In the genomic region with DNA sequence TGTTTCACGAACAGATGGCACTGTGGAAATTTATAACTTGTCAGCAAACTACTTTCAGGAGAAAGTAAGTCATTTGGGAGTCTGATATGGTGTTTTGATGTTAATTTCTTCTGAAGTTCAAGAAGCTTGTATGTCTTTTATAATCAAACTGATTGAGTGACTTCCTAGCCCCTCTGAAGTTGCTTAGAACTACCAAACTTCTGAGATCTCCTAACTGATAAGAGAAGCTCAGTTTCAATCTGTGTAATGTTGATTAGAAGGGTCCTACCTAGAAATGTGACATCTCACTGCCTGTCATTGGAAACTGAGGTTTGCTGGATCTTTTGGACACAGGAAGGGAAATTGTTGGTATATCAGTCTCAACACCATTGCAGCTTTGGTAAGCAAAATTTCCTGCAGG, we compare ENCODE assay signal across 10 cellular contexts. TPM values are rescaled to one million over a fixed set of nuclear protein-coding genes. Genes with fewer than 3 reads are reported as not detected.
DNase-seq lines count a peak whose midpoint lies in the region; ATAC-seq, FAIRE-seq and TF ChIP-seq lines count a peak whose summit lies in the region.
"Had no signal": no experiment of that assay in that cellular context is flagged by ENCODE, and none has a peak within 500 bp of the region (broad histone marks: within the 10 kb centered on the region; RNA-seq: fewer than 3 reads in every experiment).

No MANE protein-coding gene starts in this region.

- intact Hi-C loops in HepG2 (cut with micrococcal nuclease; ENCODE audit: unreplicated experiment) = loop anchor here (10.0 kb wide), 1 partner anchor 609 kb away; no protein-coding TSS in a partner anchor
- intact Hi-C loops in right lobe of liver (cut with DNase I) = no loop called here
- intact Hi-C loops in vagina (cut with DNase I) = no loop called here

- H3K9me3 ChIP-seq in HepG2 (ENCODE audit: low read length) = no peaks in the 10 kb centered on the region
- no peaks in the 10 kb centered on the region for H3K9me3 ChIP-seq in right lobe of liver
- no peaks in the 10 kb centered on the region for H3K9me3 ChIP-seq in mesenchymal stem cell (ENCODE audit: control insufficient read depth, low read length)
- no peaks in the 10 kb centered on the region for H3K9me3 ChIP-seq in vagina
- H3K9me3 ChIP-seq: sigmoid colon had no signal

- no peak overlapping the region for H2BK15ac ChIP-seq in mesenchymal stem cell (ENCODE audit: low read depth, poor library complexity, severe bottlenecking)

- POLR2A ChIA-PET in HepG2 (lab: Yijun Ruan, JAX) = interaction anchor here (0.6 to 1.6 kb wide), 8 partner anchors 24 to 289 kb away, joined by 3 to 11 read pairs (median 3); partner anchors contain the start of gene SNTB2

- no peak overlapping the region for H3K4ac ChIP-seq in mesenchymal stem cell (ENCODE audit: low read depth in 1 of 2, low read length in 2 of 2)

- in situ Hi-C loops in HepG2 (cut with HindIII; ENCODE audit: extremely low pct_ligation_motif_present, low pct_unique_long_range_greater_than_20kb) (no loop called here), astrocyte of the spinal cord (cut with HindIII; ENCODE audit: low sequenced_read_pairs) (no loop called here)

- H3K4me3 ChIP-seq in HepG2 (replicated peaks in 1 of 3; ENCODE audit: insufficient read depth in 1 of 3, low read depth in 2 of 3, low read length in 3 of 3) = peak overlapping the region; percentile 83 to 91 (median 87)
- H3K4me3 ChIP-seq in right lobe of liver = peak overlapping the region in 1 of 3 donors; percentile 90
- H3K4me3 ChIP-seq in astrocyte of the spinal cord (ENCODE audit: low read depth, low read length) = peak overlapping the region; percentile 99
- peak overlapping the region in 1 of 2 experiments; percentile 99 for H3K4me3 ChIP-seq in mesenchymal stem cell (ENCODE audit: insufficient read depth in 1 of 2, low read depth in 1 of 2, low read length in 2 of 2)
- H3K4me3 ChIP-seq in vagina = peak overlapping the region; percentile 79 to 98

- peaks cover 8% of the 10 kb centered on the region for H3K79me1 ChIP-seq in mesenchymal stem cell (replicated peaks; ENCODE audit: low read length, poor library complexity, severe bottlenecking)

- H4K8ac ChIP-seq in mesenchymal stem cell (ENCODE audit: low read length) = no peak overlapping the region

- no peaks in the 10 kb centered on the region; a peak in 1 of 5 replicates for H3K27me3 ChIP-seq in HepG2 (ENCODE audit: control insufficient read depth in 1 of 2, insufficient read depth in 2 of 2, low read length in 2 of 2)
- no peaks in the 10 kb centered on the region for H3K27me3 ChIP-seq in right lobe of liver
- no peaks in the 10 kb centered on the region for H3K27me3 ChIP-seq in mesenchymal stem cell (ENCODE audit: control insufficient read depth in 1 of 2, insufficient read depth in 1 of 2, low read length in 2 of 2)
- H3K27me3 ChIP-seq in vagina = no peaks in the 10 kb centered on the region
- H3K27me3 ChIP-seq: sigmoid colon had no signal

- no TSS peak for BruUV-seq in HepG2 (replicated peaks; lab: Mats Ljungman, UMichigan)

- H3K36me3 ChIP-seq in HepG2 (replicated peaks in 1 of 2; ENCODE audit: control insufficient read depth in 1 of 2, insufficient read depth in 2 of 2, low read length in 2 of 2) = peaks cover 9 to 38% of the 10 kb centered on the region in 2 experiments
- peaks cover 0 to 21% (median 0%) of the 10 kb centered on the region in 4 donors for H3K36me3 ChIP-seq in right lobe of liver
- peaks cover 11 to 36% of the 10 kb centered on the region in 2 experiments for H3K36me3 ChIP-seq in mesenchymal stem cell (ENCODE audit: control insufficient read depth in 1 of 2, insufficient read depth in 2 of 2, low read depth in 1 of 2, low read length in 2 of 2)
- peaks cover 3 to 13% of the 10 kb centered on the region in 2 donors for H3K36me3 ChIP-seq in vagina

- no peak for DNase-seq in HepG2 (ENCODE audit: low spot score)
- no peak for DNase-seq in right lobe of liver
- no peak for DNase-seq in astrocyte of the spinal cord (ENCODE audit: low read depth, low spot score)
- DNase-seq in mesenchymal stem cell = no peak
- DNase-seq in vagina (ENCODE audit: extremely low spot score in 2 of 2) = no peak
- DNase-seq in GM12892 (ENCODE audit: insufficient read length) = no peak
- no peak for DNase-seq in GOT3 (lab: John Stamatoyannopoulos, UW)
- no peak for DNase-seq in NCI-H526 (lab: John Stamatoyannopoulos, UW)
- DNase-seq: sigmoid colon had no signal

- H2AFZ ChIP-seq in HepG2 (ENCODE audit: low read length) (no peak overlapping the region), mesenchymal stem cell (ENCODE audit: low read depth, low read length) (no peak overlapping the region)

- FAIRE-seq in HepG2 (lab: Jason Lieb, UNC) (no peak), GM12892 (lab: Jason Lieb, UNC) (no peak)

- no peak for TF ChIP-seq RAD21 in HepG2 (CRISPR knock-in tag; IDR thresholded peaks at IDR 0.05)

- no peak overlapping the region for H3K14ac ChIP-seq in mesenchymal stem cell (ENCODE audit: low read length in 2 of 2)

- H2BK5ac ChIP-seq in mesenchymal stem cell (ENCODE audit: low read depth, low read length, poor library complexity, severe bottlenecking) = no peak overlapping the region

- H3K9ac ChIP-seq in HepG2 (ENCODE audit: insufficient read depth, low read depth, low read length) (peak overlapping the region; percentile 99), mesenchymal stem cell (ENCODE audit: low read length) (peak overlapping the region; percentile 98)

- CTCF ChIA-PET in HepG2 (lab: Yijun Ruan, JAX; ENCODE audit: low intra/inter-chr PET ratio, low total read pairs) = no interaction called here

- ATAC-seq in HepG2 = no peak
- no peak for ATAC-seq in right lobe of liver

- H3K18ac ChIP-seq in mesenchymal stem cell (ENCODE audit: low read depth in 1 of 2, low read length in 2 of 2) = no peak overlapping the region

- H3K27ac ChIP-seq in HepG2 (ENCODE audit: extremely low read length, insufficient read depth, low read length) (peak overlapping the region; percentile 97), right lobe of liver (no peak overlapping the region), mesenchymal stem cell (ENCODE audit: low read length, poor library complexity, severe bottlenecking) (no peak overlapping the region), vagina (no peak overlapping the region)

- no peak for TF ChIP-seq POLR2A in HepG2 (IDR thresholded peaks at IDR 0.05; ENCODE audit: insufficient read depth in 1 of 2, low read depth in 2 of 2, low read length in 2 of 2)
- no peak for TF ChIP-seq POLR2A in right lobe of liver (IDR thresholded peaks at IDR 0.05)
- no peak for TF ChIP-seq POLR2A in vagina (IDR thresholded peaks at IDR 0.05)
- TF ChIP-seq POLR2A in GM12892 (IDR thresholded peaks at IDR 0.05; ENCODE audit: low read depth, low read length) = no peak

- H3K4me2 ChIP-seq in HepG2 (ENCODE audit: low read depth, low read length) (peak overlapping the region; percentile 83), mesenchymal stem cell (ENCODE audit: low read length, poor library complexity, severe bottlenecking) (peak overlapping the region; percentile 99)

- H4K20me1 ChIP-seq in HepG2 (ENCODE audit: insufficient read depth, low read length) = 0 out of 2 replicates have a peak, but pooled peaks cover 3% of the 10 kb centered on the region

- no peak overlapping the region for H2BK12ac ChIP-seq in mesenchymal stem cell (ENCODE audit: low read length in 2 of 2)

- TF ChIP-seq EP300 in HepG2 (IDR thresholded peaks at IDR 0.05; ENCODE audit: low read depth in 2 of 2, low read length in 2 of 2) (no peak), HepG2 (CRISPR knock-in tag; IDR thresholded peaks at IDR 0.05; ENCODE audit: borderline replicate concordance) (no peak)

- H3K23ac ChIP-seq in mesenchymal stem cell (ENCODE audit: low read length in 2 of 2) = no peak overlapping the region

- TF ChIP-seq CTCF in HepG2 (CRISPR knock-in tag; IDR thresholded peaks at IDR 0.05) (no peak), right lobe of liver (IDR thresholded peaks at IDR 0.05) (no peak), astrocyte of the spinal cord (IDR thresholded peaks at IDR 0.05; ENCODE audit: low read depth, low read length) (no peak), vagina (IDR thresholded peaks at IDR 0.05) (no peak)

- no peak overlapping the region for H2AK5ac ChIP-seq in mesenchymal stem cell (ENCODE audit: low read length, severe bottlenecking)

- H3K4me1 ChIP-seq in HepG2 (ENCODE audit: insufficient read depth, low read length) (peaks cover 50% of the 10 kb centered on the region), right lobe of liver (peaks cover 0 to 21% (median 0%) of the 10 kb centered on the region in 4 donors), mesenchymal stem cell (ENCODE audit: control insufficient read depth, insufficient read depth, low read depth, low read length) (peaks cover 2% of the 10 kb centered on the region), vagina (peaks cover 31% of the 10 kb centered on the region)

- no peak overlapping the region for H2BK120ac ChIP-seq in mesenchymal stem cell (ENCODE audit: low read depth, low read length)

- H4K91ac ChIP-seq in mesenchymal stem cell (ENCODE audit: low read length) = no peak overlapping the region

- WGBS in HepG2 (ENCODE audit: low lambda C conversion rate) = 0% methylated on average over 1 of the region's 1 CpG
- WGBS in right lobe of liver (ENCODE audit: insufficient coverage, low coverage, low lambda C conversion rate, missing lambda C conversion rate) = 33% methylated on average over 1 of the region's 1 CpG
- WGBS in mesenchymal stem cell = 22% methylated on average over 1 of the region's 1 CpG

- peaks cover 78% of the 10 kb centered on the region for H3K79me2 ChIP-seq in HepG2 (ENCODE audit: insufficient read depth, low read length)

RNA-seq across cellular contexts. Expression of gene UTP4, which starts 1.1 kb away (rescaled TPM):
- total RNA-seq in HepG2 (2016; rRNA removed; fragmentation: Illumina TruSeq; extraction: Trizol) = 30.0 and 57.1 TPM in 2 replicates
- 37.9 and 40.6 TPM in 2 replicates for total RNA-seq in HepG2 (2016; cell fraction: cytosol; rRNA removed; fragmentation: Illumina TruSeq; extraction: Trizol; ENCODE audit: low read depth)
- total RNA-seq in HepG2 (2016; cell fraction: insoluble cytoplasmic fraction; rRNA removed; fragmentation: Illumina TruSeq; extraction: Trizol) = 26.3 and 63.5 TPM in 2 replicates
- total RNA-seq in HepG2 (2016; cell fraction: membrane; rRNA removed; fragmentation: Illumina TruSeq; extraction: Trizol) = 33.1 and 34.6 TPM in 2 replicates
- total RNA-seq in HepG2 (2016; cell fraction: nucleus; rRNA removed; fragmentation: Illumina TruSeq; extraction: Trizol) = 37.9 and 38.1 TPM in 2 replicates
- 85.8 and 91.2 TPM in 2 replicates for polyA plus RNA-seq in HepG2 (2011; rRNA removed)
- polyA plus RNA-seq in HepG2 (2011; cell fraction: cytosol; rRNA removed) = 70.4 and 88.9 TPM in 2 replicates
- 58.2 and 63.9 TPM in 2 replicates for polyA plus RNA-seq in HepG2 (2011; cell fraction: nucleus; rRNA removed)
- polyA plus RNA-seq in HepG2 (2012) = 65.9 and 68.1 TPM in 2 replicates
- polyA plus RNA-seq in HepG2 (2016; cell fraction: cytosol; fragmentation: Illumina TruSeq; extraction: Trizol; ENCODE audit: low read depth) = 21.9 and 27.0 TPM in 2 replicates
- 119 and 121 TPM in 2 replicates for polyA plus RNA-seq in HepG2 (2016; cell fraction: insoluble cytoplasmic fraction; fragmentation: Illumina TruSeq; extraction: Trizol; ENCODE audit: low read depth)
- polyA plus RNA-seq in HepG2 (2016; cell fraction: membrane; fragmentation: Illumina TruSeq; extraction: Trizol; ENCODE audit: low read depth) = 30.9 and 36.3 TPM in 2 replicates
- 71.6 and 78.5 TPM in 2 replicates for polyA plus RNA-seq in HepG2 (2016; cell fraction: nucleus; fragmentation: Illumina TruSeq; extraction: Trizol; ENCODE audit: insufficient read depth, low read depth)
- polyA minus RNA-seq in HepG2 (2011; rRNA and poly(A)+ RNA removed; ENCODE audit: low replicate concordance) = 126 and 208 TPM in 2 replicates
- polyA minus RNA-seq in HepG2 (2011; cell fraction: cytosol; rRNA and poly(A)+ RNA removed) = 51.0 and 51.2 TPM in 2 replicates
- polyA minus RNA-seq in HepG2 (2011; cell fraction: nucleus; rRNA and poly(A)+ RNA removed) = 59.6 and 65.4 TPM in 2 replicates
- total RNA-seq in right lobe of liver = 10 to 100 TPM; 13.9 to 22.2 (median 19.6) TPM
- polyA plus RNA-seq in mesenchymal stem cell (2013, experiment 1 of 2) = 27.9 TPM
- 27.8 TPM for polyA plus RNA-seq in mesenchymal stem cell (2013, experiment 2 of 2)
- total RNA-seq in vagina = 34.9 TPM
- 48.5 TPM for polyA plus RNA-seq in GM12892 (2012; ENCODE audit: missing spikeins)

RNA-seq across cellular contexts. Expression of gene CHTF8, which starts 1.2 kb away (rescaled TPM):
- total RNA-seq in HepG2 (2016; rRNA removed; fragmentation: Illumina TruSeq; extraction: Trizol) (37.2 and 64.1 TPM in 2 replicates), right lobe of liver (10 to 100 TPM; 56.6 to 78.3 (median 65.4) TPM), vagina (59.4 TPM)
- 15.9 and 16.0 TPM in 2 replicates for total RNA-seq in HepG2 (2016; cell fraction: cytosol; rRNA removed; fragmentation: Illumina TruSeq; extraction: Trizol; ENCODE audit: low read depth)
- 45.2 and 61.3 TPM in 2 replicates for total RNA-seq in HepG2 (2016; cell fraction: insoluble cytoplasmic fraction; rRNA removed; fragmentation: Illumina TruSeq; extraction: Trizol)
- 36.4 and 42.2 TPM in 2 replicates for total RNA-seq in HepG2 (2016; cell fraction: membrane; rRNA removed; fragmentation: Illumina TruSeq; extraction: Trizol)
- 25.4 and 28.1 TPM in 2 replicates for total RNA-seq in HepG2 (2016; cell fraction: nucleus; rRNA removed; fragmentation: Illumina TruSeq; extraction: Trizol)
- 67.5 and 74.3 TPM in 2 replicates for polyA plus RNA-seq in HepG2 (2011; rRNA removed)
- 71.6 and 77.6 TPM in 2 replicates for polyA plus RNA-seq in HepG2 (2011; cell fraction: cytosol; rRNA removed)
- 34.1 and 36.4 TPM in 2 replicates for polyA plus RNA-seq in HepG2 (2011; cell fraction: nucleus; rRNA removed)
- polyA plus RNA-seq in HepG2 (2012) = 47.0 and 51.3 TPM in 2 replicates
- 18.3 and 28.8 TPM in 2 replicates for polyA plus RNA-seq in HepG2 (2016; cell fraction: cytosol; fragmentation: Illumina TruSeq; extraction: Trizol; ENCODE audit: low read depth)
- polyA plus RNA-seq in HepG2 (2016; cell fraction: insoluble cytoplasmic fraction; fragmentation: Illumina TruSeq; extraction: Trizol; ENCODE audit: low read depth) = 123 and 124 TPM in 2 replicates
- polyA plus RNA-seq in HepG2 (2016; cell fraction: membrane; fragmentation: Illumina TruSeq; extraction: Trizol; ENCODE audit: low read depth) = 44.9 and 57.1 TPM in 2 replicates
- 55.2 and 67.8 TPM in 2 replicates for polyA plus RNA-seq in HepG2 (2016; cell fraction: nucleus; fragmentation: Illumina TruSeq; extraction: Trizol; ENCODE audit: insufficient read depth, low read depth)
- 127 and 272 TPM in 2 replicates for polyA minus RNA-seq in HepG2 (2011; rRNA and poly(A)+ RNA removed; ENCODE audit: low replicate concordance)
- 48.2 and 50.4 TPM in 2 replicates for polyA minus RNA-seq in HepG2 (2011; cell fraction: cytosol; rRNA and poly(A)+ RNA removed)
- 17.3 and 20.1 TPM in 2 replicates for polyA minus RNA-seq in HepG2 (2011; cell fraction: nucleus; rRNA and poly(A)+ RNA removed)
- polyA plus RNA-seq in mesenchymal stem cell (2013, experiment 1 of 2) = 68.6 TPM
- polyA plus RNA-seq in mesenchymal stem cell (2013, experiment 2 of 2) = 67.4 TPM
- polyA plus RNA-seq in GM12892 (2012; ENCODE audit: missing spikeins) = 73.6 TPM

RNA-seq across cellular contexts. Expression of gene HAS3, which starts 28.1 kb away (rescaled TPM):
- total RNA-seq in HepG2 (2016; rRNA removed; fragmentation: Illumina TruSeq; extraction: Trizol) (0.04 TPM in 1 of 2 replicates, not detected in the other), right lobe of liver (1 to 10 TPM in 1 of 6 experiments, under 1 TPM in 5; 0.39 to 1.0 (median 0.63) TPM), vagina (25.8 TPM)
- total RNA-seq in HepG2 (2016; cell fraction: cytosol; rRNA removed; fragmentation: Illumina TruSeq; extraction: Trizol; ENCODE audit: low read depth) = 0.09 TPM in 1 of 2 replicates, not detected in the other
- 0.13 and 0.36 TPM in 2 replicates for total RNA-seq in HepG2 (2016; cell fraction: insoluble cytoplasmic fraction; rRNA removed; fragmentation: Illumina TruSeq; extraction: Trizol)
- 0.14 and 0.19 TPM in 2 replicates for total RNA-seq in HepG2 (2016; cell fraction: membrane; rRNA removed; fragmentation: Illumina TruSeq; extraction: Trizol)
- total RNA-seq in HepG2 (2016; cell fraction: nucleus; rRNA removed; fragmentation: Illumina TruSeq; extraction: Trizol) = 0.19 and 0.22 TPM in 2 replicates
- polyA plus RNA-seq in HepG2 (2011; rRNA removed) = 0.30 and 0.64 TPM in 2 replicates
- 0.28 and 0.32 TPM in 2 replicates for polyA plus RNA-seq in HepG2 (2011; cell fraction: cytosol; rRNA removed)
- polyA plus RNA-seq in HepG2 (2011; cell fraction: nucleus; rRNA removed) = 1.3 and 1.4 TPM in 2 replicates
- 0.47 and 0.52 TPM in 2 replicates for polyA plus RNA-seq in HepG2 (2012)
- 0.10 TPM in 1 of 2 replicates, not detected in the other for polyA plus RNA-seq in HepG2 (2016; cell fraction: cytosol; fragmentation: Illumina TruSeq; extraction: Trizol; ENCODE audit: low read depth)
- polyA plus RNA-seq in HepG2 (2016; cell fraction: insoluble cytoplasmic fraction; fragmentation: Illumina TruSeq; extraction: Trizol; ENCODE audit: low read depth) = 0.09 and 0.12 TPM in 2 replicates
- 0.08 and 0.29 TPM in 2 replicates for polyA plus RNA-seq in HepG2 (2016; cell fraction: membrane; fragmentation: Illumina TruSeq; extraction: Trizol; ENCODE audit: low read depth)
- 0.79 and 0.96 TPM in 2 replicates for polyA plus RNA-seq in HepG2 (2016; cell fraction: nucleus; fragmentation: Illumina TruSeq; extraction: Trizol; ENCODE audit: insufficient read depth, low read depth)
- 1.4 and 2.2 TPM in 2 replicates for polyA minus RNA-seq in HepG2 (2011; rRNA and poly(A)+ RNA removed; ENCODE audit: low replicate concordance)
- polyA minus RNA-seq in HepG2 (2011; cell fraction: cytosol; rRNA and poly(A)+ RNA removed) = 0.30 TPM in 1 of 2 replicates, not detected in the other
- polyA minus RNA-seq in HepG2 (2011; cell fraction: nucleus; rRNA and poly(A)+ RNA removed) = 0.99 and 1.4 TPM in 2 replicates
- polyA plus RNA-seq in mesenchymal stem cell (2013, experiment 1 of 2) = 0.06 TPM
- 0.10 TPM for polyA plus RNA-seq in mesenchymal stem cell (2013, experiment 2 of 2)
- 0.38 TPM for polyA plus RNA-seq in GM12892 (2012; ENCODE audit: missing spikeins)
- total RNA-seq: NCI-H460 had no signal

RNA-seq across cellular contexts. Expression of gene SNTB2, which starts 53.4 kb away (rescaled TPM):
- total RNA-seq in HepG2 (2016; rRNA removed; fragmentation: Illumina TruSeq; extraction: Trizol) (19.2 and 22.9 TPM in 2 replicates), right lobe of liver (10 to 100 TPM in 4 of 6 experiments, 1 to 10 TPM in 2; 7.5 to 13.9 (median 10.6) TPM), vagina (50.8 TPM)
- total RNA-seq in HepG2 (2016; cell fraction: cytosol; rRNA removed; fragmentation: Illumina TruSeq; extraction: Trizol; ENCODE audit: low read depth) = 16.6 and 21.3 TPM in 2 replicates
- total RNA-seq in HepG2 (2016; cell fraction: insoluble cytoplasmic fraction; rRNA removed; fragmentation: Illumina TruSeq; extraction: Trizol) = 18.5 and 22.3 TPM in 2 replicates
- total RNA-seq in HepG2 (2016; cell fraction: membrane; rRNA removed; fragmentation: Illumina TruSeq; extraction: Trizol) = 8.3 and 10.7 TPM in 2 replicates
- total RNA-seq in HepG2 (2016; cell fraction: nucleus; rRNA removed; fragmentation: Illumina TruSeq; extraction: Trizol) = 14.9 and 15.5 TPM in 2 replicates
- polyA plus RNA-seq in HepG2 (2011; rRNA removed) = 11.5 and 12.5 TPM in 2 replicates
- 6.3 and 6.6 TPM in 2 replicates for polyA plus RNA-seq in HepG2 (2011; cell fraction: cytosol; rRNA removed)
- polyA plus RNA-seq in HepG2 (2011; cell fraction: nucleus; rRNA removed) = 13.3 and 14.0 TPM in 2 replicates
- 4.2 and 4.3 TPM in 2 replicates for polyA plus RNA-seq in HepG2 (2012)
- 0.48 and 0.66 TPM in 2 replicates for polyA plus RNA-seq in HepG2 (2016; cell fraction: cytosol; fragmentation: Illumina TruSeq; extraction: Trizol; ENCODE audit: low read depth)
- 12.2 and 12.7 TPM in 2 replicates for polyA plus RNA-seq in HepG2 (2016; cell fraction: insoluble cytoplasmic fraction; fragmentation: Illumina TruSeq; extraction: Trizol; ENCODE audit: low read depth)
- 1.6 and 2.4 TPM in 2 replicates for polyA plus RNA-seq in HepG2 (2016; cell fraction: membrane; fragmentation: Illumina TruSeq; extraction: Trizol; ENCODE audit: low read depth)
- 13.2 and 17.9 TPM in 2 replicates for polyA plus RNA-seq in HepG2 (2016; cell fraction: nucleus; fragmentation: Illumina TruSeq; extraction: Trizol; ENCODE audit: insufficient read depth, low read depth)
- 48.4 and 58.6 TPM in 2 replicates for polyA minus RNA-seq in HepG2 (2011; rRNA and poly(A)+ RNA removed; ENCODE audit: low replicate concordance)
- 22.5 and 31.2 TPM in 2 replicates for polyA minus RNA-seq in HepG2 (2011; cell fraction: cytosol; rRNA and poly(A)+ RNA removed)
- polyA minus RNA-seq in HepG2 (2011; cell fraction: nucleus; rRNA and poly(A)+ RNA removed) = 22.8 and 29.5 TPM in 2 replicates
- polyA plus RNA-seq in mesenchymal stem cell (2013, experiment 1 of 2) = 8.5 TPM
- 8.2 TPM for polyA plus RNA-seq in mesenchymal stem cell (2013, experiment 2 of 2)
- polyA plus RNA-seq in GM12892 (2012; ENCODE audit: missing spikeins) = 3.3 TPM

Comparison
In these comparisons a context has a peak if more than half of its experiments do, and no peak if none do; other contexts are left out.
1. RNA of gene HAS3, which starts 28.1 kb away (total RNA-seq): 25.8 TPM in vagina (single experiment); 0.39 to 1.0 TPM in right lobe of liver and 0.04 to 0.36 TPM in HepG2; every median in the first group is over 10 times any median in the second.